Comparison of ENCODE assay signal across 19 cellular contexts in the genomic region with DNA sequence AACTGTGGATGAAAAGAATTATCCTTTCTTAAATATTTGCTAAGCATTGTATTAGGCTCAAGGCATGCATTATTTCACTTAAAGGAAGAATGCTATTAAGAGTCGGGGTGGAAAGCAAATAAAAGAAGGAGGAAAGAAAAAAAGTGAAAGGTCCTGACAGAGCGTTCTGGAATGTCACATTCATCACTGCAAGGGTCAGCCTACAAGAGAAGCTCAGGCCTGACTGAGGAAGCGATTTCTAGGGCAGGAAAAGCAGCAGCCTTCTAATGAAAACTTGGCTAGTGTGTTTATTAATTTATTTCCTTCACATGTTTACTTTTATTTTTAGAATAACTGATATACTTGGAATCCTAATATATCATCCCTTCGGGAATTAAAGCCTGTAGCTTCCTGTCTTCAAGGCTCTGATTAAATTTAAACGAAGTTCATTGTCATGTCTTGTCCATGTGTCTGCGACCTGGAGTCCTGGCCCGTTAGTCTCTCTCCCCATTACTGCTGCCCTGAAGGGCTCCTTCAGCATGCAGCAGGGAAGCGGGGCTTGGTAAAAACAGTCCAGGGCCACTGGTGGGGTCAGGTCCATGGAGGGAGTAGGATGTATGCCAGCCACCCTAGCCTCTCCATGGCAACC.
"Had no signal": no experiment of that assay in that cellular context is flagged by ENCODE, and none has a peak within 500 bp of the region (broad histone marks: within the 10 kb centered on the region; RNA-seq: fewer than 3 reads in every experiment).

No MANE protein-coding gene starts in this region.

- ATAC-seq: activated naive CD8-positive, alpha-beta T cell treated with anti-CD3 and anti-CD28 coated beads, Interleukin-2, amount 50 U/mL, for 24 hours; activated T-helper 17 cell treated with anti-CD3 and anti-CD28 coated beads, Interleukin-2, amount 50 U/mL, for 72 hours; stimulated activated naive CD8-positive, alpha-beta T cell treated with anti-CD3 and anti-CD28 coated beads, Interleukin-15, Interleukin-2, amounts not matched to agents 100 U/mL and 50 U/mL, for 24 hours had no signal

- H3K4me2 ChIP-seq: hepatocyte had no signal

- H3K9me3 ChIP-seq: esophagus muscularis mucosa, transverse colon had no signal

- H3K27me3 ChIP-seq: esophagus muscularis mucosa, hepatocyte, transverse colon had no signal

- DNase-seq: activated CD4-positive, CD25-positive, alpha-beta regulatory T cell treated with anti-CD3 and anti-CD28 coated beads, Interleukin-2, amount 50 U/mL, for 72 hours; activated naive CD4-positive, alpha-beta T cell treated with Interleukin-2 at 50 U/mL for 16 hours; activated naive CD8-positive, alpha-beta T cell treated with anti-CD3 and anti-CD28 coated beads, Interleukin-2, amount 50 U/mL, for 24 hours; activated T-cell treated with anti-CD3 and anti-CD28 coated beads for 4 hours; aorta; kidney; naive B cell; retina; stimulated activated CD4-positive, alpha-beta T cell treated with anti-CD3 and anti-CD28 coated beads, Interleukin-15, amount 100 ng/mL, for 24 hours; stimulated activated CD4-positive, alpha-beta T cell treated with anti-CD3 and anti-CD28 coated beads, Interleukin-4, amount 100 ng/mL, for 1 hour; stimulated activated naive CD8-positive, alpha-beta T cell treated with anti-CD3 and anti-CD28 coated beads, Interleukin-15, Interleukin-2, amounts not matched to agents 100 U/mL and 50 U/mL, for 24 hours; transverse colon had no signal

- H3K4me1 ChIP-seq: esophagus muscularis mucosa, transverse colon had no signal

- H3K27ac Mint-ChIP-seq: activated naive CD8-positive, alpha-beta T cell treated with anti-CD3 and anti-CD28 coated beads, Interleukin-2, amount 50 U/mL, for 24 hours; activated T-helper 17 cell treated with anti-CD3 and anti-CD28 coated beads, Interleukin-2, amount 50 U/mL, for 72 hours; naive B cell; T-helper 2 cell treated with Interferon-gamma antibody and Interleukin-4, amounts not matched to agents 5 μg/mL and 100 μg/mL, for 36 hours had no signal

- H3K36me3 ChIP-seq: esophagus muscularis mucosa, transverse colon had no signal

- H3K4me3 Mint-ChIP-seq: activated naive CD8-positive, alpha-beta T cell treated with anti-CD3 and anti-CD28 coated beads, Interleukin-2, amount 50 U/mL, for 24 hours; activated T-helper 17 cell treated with anti-CD3 and anti-CD28 coated beads, Interleukin-2, amount 50 U/mL, for 72 hours; naive B cell; T-helper 2 cell treated with Interferon-gamma antibody and Interleukin-4, amounts not matched to agents 5 μg/mL and 100 μg/mL, for 36 hours had no signal

- H2AFZ ChIP-seq: hepatocyte, parathyroid adenoma had no signal

- H3K79me2 ChIP-seq: hepatocyte, parathyroid adenoma had no signal

- H3K9me3 Mint-ChIP-seq: activated naive CD8-positive, alpha-beta T cell treated with anti-CD3 and anti-CD28 coated beads, Interleukin-2, amount 50 U/mL, for 24 hours; T-helper 2 cell treated with Interferon-gamma antibody and Interleukin-4, amounts not matched to agents 5 μg/mL and 100 μg/mL, for 36 hours had no signal

- H3K4me3 ChIP-seq: esophagus muscularis mucosa, hepatocyte, lung, skin epidermis, transverse colon had no signal

- H3K9ac ChIP-seq: parathyroid adenoma had no signal

- H3K27ac ChIP-seq: esophagus muscularis mucosa, hepatocyte, parathyroid adenoma, skin epidermis, transverse colon had no signal

- H3K4me1 Mint-ChIP-seq: activated naive CD8-positive, alpha-beta T cell treated with anti-CD3 and anti-CD28 coated beads, Interleukin-2, amount 50 U/mL, for 24 hours; activated T-helper 17 cell treated with anti-CD3 and anti-CD28 coated beads, Interleukin-2, amount 50 U/mL, for 72 hours; naive B cell had no signal

- H3K36me3 Mint-ChIP-seq: naive B cell had no signal
